Comparison of ENCODE assay signal across 8 cellular contexts in genomic region chr17:42386784-42387183, GRCh38. TPM values are rescaled to one million over a fixed set of nuclear protein-coding genes. Genes with fewer than 3 reads are reported as not detected.
DNase-seq lines count a peak whose midpoint lies in the region; ATAC-seq, FAIRE-seq and TF ChIP-seq lines count a peak whose summit lies in the region.

No MANE protein-coding gene starts in this region.

- H3F3A ChIP-seq in neural progenitor cell (ENCODE audit: low read depth): peaks cover 21% of the 10 kb centered on the region

- H3K56ac ChIP-seq in H1 (replicated peaks; ENCODE audit: insufficient read length, low read depth, low read length): no peak overlapping the region

- H2BK15ac ChIP-seq in H1 (ENCODE audit: low read length): no peak overlapping the region

- H3K9me3 ChIP-seq in BLaER1: no peaks in the 10 kb centered on the region
- H3K9me3 ChIP-seq in H1 (ENCODE audit: insufficient read depth in 2 of 2, low read depth in 1 of 2, low read length in 1 of 2): no peaks in the 10 kb centered on the region
- no peaks in the 10 kb centered on the region for H3K9me3 ChIP-seq in neural progenitor cell (ENCODE audit: low read depth)

- no peak overlapping the region for H4K5ac ChIP-seq in H1 (ENCODE audit: insufficient read length, low read depth, low read length)

- H3K4me1 Mint-ChIP-seq in neural progenitor cell: peaks cover 23% of the 10 kb centered on the region

- ATAC-seq in HG03521 (IDR thresholded peaks at IDR 0.05; ENCODE audit: unreplicated experiment): no peak

- H3K9ac ChIP-seq in BLaER1 (0 out of 2 replicates have a peak overlapping the region, but pooled peaks have one; percentile 78), H1 (replicated peaks in 1 of 4; ENCODE audit: extremely low read depth in 1 of 4, low read depth in 3 of 4, low read length in 3 of 4) (peak overlapping the region in 1 of 4 experiments; percentile 73; a peak in 1 of 7 replicates), neural progenitor cell (no peak overlapping the region)

- TF ChIP-seq RAD21 in H1 (IDR thresholded peaks at IDR 0.05 in 1 of 2, conservative IDR thresholded peaks at IDR 0.05 in 1 of 2; ENCODE audit: low read depth in 2 of 2, low read length in 2 of 2): no peak

- H3K23me2 ChIP-seq in H1 (ENCODE audit: low read depth, low read length): peaks cover 8% of the 10 kb centered on the region

- POLR2A ChIA-PET in H1 (lab: Charles Lee; ENCODE audit: partially characterized antibody): interaction anchor here (0.8 kb wide), 1 partner anchor 20 kb away, joined by 3 read pairs; no protein-coding TSS in a partner anchor

- H3K79me2 ChIP-seq in H1 (ENCODE audit: control insufficient read depth in 1 of 2, insufficient read depth in 2 of 2, low read length in 2 of 2) (peaks cover 23 to 55% of the 10 kb centered on the region in 2 experiments), neural progenitor cell (ENCODE audit: low read depth) (peaks cover 60% of the 10 kb centered on the region)

- H4K8ac ChIP-seq in H1 (ENCODE audit: extremely low read depth, insufficient read depth, low read length): no peak overlapping the region

- H3K4me1 ChIP-seq in BLaER1 (peaks cover 32% of the 10 kb centered on the region), H1 (replicated peaks in 1 of 4; ENCODE audit: control insufficient read depth in 3 of 4, insufficient read depth in 4 of 4, low read length in 3 of 4) (peaks cover 3 to 14% (median 6%) of the 10 kb centered on the region in 4 experiments), neural progenitor cell (peaks cover 14% of the 10 kb centered on the region)

- DNase-seq in NB4 (ENCODE audit: low read depth) (no peak), H1 (ENCODE audit: low read depth in 1 of 2, low spot score in 2 of 2) (no peak), neural progenitor cell (ENCODE audit: low spot score) (no peak), HT-29 (ENCODE audit: low spot score) (no peak), substantia nigra (lab: John Stamatoyannopoulos, UW) (no peak), foreskin melanocyte (no peak)

- no peak overlapping the region for H3K23ac ChIP-seq in H1 (ENCODE audit: insufficient read length)

- H3K4me2 ChIP-seq in BLaER1: peak overlapping the region; percentile 94
- peak overlapping the region; percentile 74 to 85 for H3K4me2 ChIP-seq in H1 (ENCODE audit: insufficient read depth in 1 of 2, low read depth in 2 of 2, low read length in 2 of 2)
- H3K4me2 ChIP-seq in neural progenitor cell: peak overlapping the region; percentile 80

- peaks cover 5% of the 10 kb centered on the region for H3K27me3 Mint-ChIP-seq in neural progenitor cell (ENCODE audit: insufficient read depth, low read depth)

- H3K4ac ChIP-seq in H1 (replicated peaks; ENCODE audit: insufficient read length, low read depth, low read length): no peak overlapping the region

- no peak for TF ChIP-seq CTCF in NB4 (IDR thresholded peaks at IDR 0.05; ENCODE audit: low read depth, low read length)
- TF ChIP-seq CTCF in H1 (IDR thresholded peaks at IDR 0.05; ENCODE audit: control extremely low read depth in 1 of 3, insufficient read depth in 1 of 3, low read depth in 1 of 3, low read length in 3 of 3): no peak
- TF ChIP-seq CTCF in neural progenitor cell (IDR thresholded peaks at IDR 0.05): no peak

- no peak overlapping the region for H3K14ac ChIP-seq in H1 (ENCODE audit: insufficient read length)

- H3K36me3 ChIP-seq in BLaER1 (no peaks in the 10 kb centered on the region), H1 (ENCODE audit: control insufficient read depth in 2 of 4, insufficient read depth in 4 of 4, low read length in 3 of 4) (no peaks in the 10 kb centered on the region), neural progenitor cell (no peaks in the 10 kb centered on the region)

- H3K4me3 Mint-ChIP-seq in neural progenitor cell: peak overlapping the region; percentile 96

- H2BK5ac ChIP-seq in H1 (ENCODE audit: low read depth, low read length): no peak overlapping the region

- peaks cover 15% of the 10 kb centered on the region; the same call in 1 of the 2 replicates for H3K27me3 ChIP-seq in BLaER1
- H3K27me3 ChIP-seq in H1 (replicated peaks in 1 of 4; ENCODE audit: control insufficient read depth in 3 of 4, extremely low read depth in 1 of 4, insufficient read depth in 3 of 4, low read length in 3 of 4): no peaks in the 10 kb centered on the region
- H3K27me3 ChIP-seq in neural progenitor cell: no peaks in the 10 kb centered on the region

- H3K4me3 ChIP-seq in BLaER1 (peak overlapping the region; percentile 84), NB4 (ENCODE audit: low read depth, low read length) (peak overlapping the region; percentile 88), H1 (ENCODE audit: extremely low read depth in 1 of 4, insufficient read depth in 2 of 4, low read depth in 3 of 4, low read length in 4 of 4) (peak overlapping the region; percentile 79 to 91 (median 82); a peak in 7 of 8 replicates), neural progenitor cell (peak overlapping the region; percentile 84)

- CTCF ChIA-PET in H1 (lab: Charles Lee; ENCODE audit: partially characterized antibody): no interaction called here

- no peak overlapping the region for H3K27ac ChIP-seq in BLaER1
- no peak overlapping the region for H3K27ac ChIP-seq in H1 (ENCODE audit: low read depth, low read length)
- no peak overlapping the region for H3K27ac ChIP-seq in neural progenitor cell
- H3K27ac ChIP-seq in substantia nigra (ENCODE audit: low read depth, low read length, poor library complexity, severe bottlenecking): no peak overlapping the region

- no peak overlapping the region for H3K27ac Mint-ChIP-seq in neural progenitor cell

- peaks cover 58% of the 10 kb centered on the region for H4K20me1 ChIP-seq in BLaER1
- H4K20me1 ChIP-seq in H1 (replicated peaks in 1 of 2; ENCODE audit: control insufficient read depth in 1 of 2, insufficient read depth in 2 of 2, low read length in 2 of 2): peaks cover 2 to 13% of the 10 kb centered on the region in 2 experiments
- H4K20me1 ChIP-seq in neural progenitor cell (ENCODE audit: low read depth): peaks cover 15% of the 10 kb centered on the region

- H3K9me3 Mint-ChIP-seq in neural progenitor cell: no peaks in the 10 kb centered on the region

- no peak overlapping the region for H3K18ac ChIP-seq in H1 (ENCODE audit: extremely low read depth, low read length)

- H2BK20ac ChIP-seq in H1 (ENCODE audit: low read length): no peak overlapping the region

- H3K79me1 ChIP-seq in H1 (ENCODE audit: low read depth, low read length): 0 out of 2 replicates have a peak, but pooled peaks cover 3% of the 10 kb centered on the region

- H4K91ac ChIP-seq in H1 (replicated peaks; ENCODE audit: insufficient read length, low read length): no peak overlapping the region

- H2AFZ ChIP-seq in H1 (ENCODE audit: low read length) (no peak overlapping the region), neural progenitor cell (replicated peaks) (no peak overlapping the region)

- no peak for TF ChIP-seq EP300 in H1 (IDR thresholded peaks at IDR 0.05; ENCODE audit: borderline replicate concordance in 1 of 2, low read depth in 2 of 2, low read length in 2 of 2)

- no peak for FAIRE-seq in H1 (lab: Jason Lieb, UNC)

- TF ChIP-seq POLR2A in NB4 (IDR thresholded peaks at IDR 0.05; ENCODE audit: extremely low read depth, insufficient read length) (no peak), H1 (IDR thresholded peaks at IDR 0.05; ENCODE audit: control extremely low read depth in 1 of 2, low read depth in 2 of 2, low read length in 2 of 2) (no peak)

- H2BK120ac ChIP-seq in H1 (replicated peaks; ENCODE audit: low read depth, low read length): no peak overlapping the region

- peaks cover 6% of the 10 kb centered on the region for H3K36me3 Mint-ChIP-seq in neural progenitor cell

- no peak overlapping the region for H2AK5ac ChIP-seq in H1 (ENCODE audit: low read depth, low read length)

- H2BK12ac ChIP-seq in H1 (ENCODE audit: low read depth, low read length): no peak overlapping the region

TF ChIP-seq in H1, 55 proteins besides CTCF, POLR2A, EP300 and RAD21 (continues in another document):
- TF ChIP-seq POU5F1 (IDR thresholded peaks at IDR 0.05; ENCODE audit: low read depth, low read length) (no peak), TEAD4 (IDR thresholded peaks at IDR 0.05; ENCODE audit: low read depth, low read length) (no peak), TBP (IDR thresholded peaks at IDR 0.05; ENCODE audit: low read depth, low read length) (no peak), GABPA (IDR thresholded peaks at IDR 0.05; ENCODE audit: borderline replicate concordance, insufficient read depth, low read length) (no peak), EZH2 (IDR thresholded peaks at IDR 0.05; ENCODE audit: low read depth, low read length, severe bottlenecking) (no peak), SAP30 (IDR thresholded peaks at IDR 0.05; ENCODE audit: insufficient read depth, insufficient replicate concordance, low read length) (no peak), JUND (IDR thresholded peaks at IDR 0.05; ENCODE audit: low read length) (no peak), BCL11A (IDR thresholded peaks at IDR 0.05; ENCODE audit: low read depth in 2 of 2, low read length in 2 of 2) (no peak), HDAC2 (IDR thresholded peaks at IDR 0.05; ENCODE audit: borderline replicate concordance in 1 of 2, low read depth in 2 of 2, low read length in 2 of 2) (no peak)

RNA-seq across cellular contexts. Expression of gene STAT3, which starts 1.5 kb away (rescaled TPM):
- total RNA-seq in H1 (2021; fragmentation: NEBNext Ultra II Directional; extraction: Animal tissue kit (Norgen Biotek cat#: 25700)): 94.1 and 94.3 TPM in 2 replicates
- 38.4 and 41.2 TPM in 2 replicates for polyA plus RNA-seq in H1 (2011; rRNA removed)
- polyA plus RNA-seq in H1 (2011; cell fraction: cytosol; rRNA removed): 48.0 TPM
- 73.3 TPM for polyA plus RNA-seq in H1 (2011; cell fraction: nucleus; rRNA removed)
- 62.3 to 80.8 TPM (median 72.6 TPM) in 4 replicates for polyA plus RNA-seq in H1 (2012, experiment 1 of 2)
- 32.2 TPM for polyA plus RNA-seq in H1 (2012, experiment 2 of 2)
- polyA plus RNA-seq in H1 (2013, experiment 1 of 2): 41.7 TPM
- 37.9 TPM for polyA plus RNA-seq in H1 (2013, experiment 2 of 2)
- 86.0 and 92.4 TPM in 2 replicates for polyA minus RNA-seq in H1 (2011; rRNA and poly(A)+ RNA removed)
- polyA minus RNA-seq in H1 (2011; cell fraction: cytosol; rRNA and poly(A)+ RNA removed): 59.6 TPM
- polyA minus RNA-seq in H1 (2011; cell fraction: nucleus; rRNA and poly(A)+ RNA removed): 60.0 TPM
- total RNA-seq in neural progenitor cell (ENCODE audit: low replicate concordance): 54.9 and 56.2 TPM in 2 replicates
- total RNA-seq in HT-29 (2014; rRNA removed; shearing (Covaris generic)): 30.9 and 38.0 TPM in 2 replicates

RNA-seq across cellular contexts. Expression of gene CAVIN1, which starts 36.3 kb away (rescaled TPM):
- total RNA-seq in H1 (2021; fragmentation: NEBNext Ultra II Directional; extraction: Animal tissue kit (Norgen Biotek cat#: 25700)): 41.6 and 43.5 TPM in 2 replicates
- polyA plus RNA-seq in H1 (2011; rRNA removed): 16.2 and 22.6 TPM in 2 replicates
- 25.9 TPM for polyA plus RNA-seq in H1 (2011; cell fraction: cytosol; rRNA removed)
- 16.1 TPM for polyA plus RNA-seq in H1 (2011; cell fraction: nucleus; rRNA removed)
- polyA plus RNA-seq in H1 (2012, experiment 1 of 2): 28.3 to 38.2 TPM (median 33.3 TPM) in 4 replicates
- polyA plus RNA-seq in H1 (2012, experiment 2 of 2): 30.3 TPM
- polyA plus RNA-seq in H1 (2013, experiment 1 of 2): 17.7 TPM
- polyA plus RNA-seq in H1 (2013, experiment 2 of 2): 18.4 TPM
- 8.8 and 10.6 TPM in 2 replicates for polyA minus RNA-seq in H1 (2011; rRNA and poly(A)+ RNA removed)
- 22.9 TPM for polyA minus RNA-seq in H1 (2011; cell fraction: cytosol; rRNA and poly(A)+ RNA removed)
- 6.8 TPM for polyA minus RNA-seq in H1 (2011; cell fraction: nucleus; rRNA and poly(A)+ RNA removed)
- total RNA-seq in neural progenitor cell (ENCODE audit: low replicate concordance): 5.5 and 14.0 TPM in 2 replicates
- 48.7 and 56.6 TPM in 2 replicates for total RNA-seq in HT-29 (2014; rRNA removed; shearing (Covaris generic))
